1 cellular context compared by ENCODE assay signal in genomic region chr2:69149631-69150215, GRCh38.
TF ChIP-seq lines count a peak whose summit lies in the region.

No MANE protein-coding gene starts in this region.

TF ChIP-seq in GM23338, 12 proteins besides CTCF, POLR2A, EP300 and RAD21 (continued from another document):
- no peak for TF ChIP-seq ZNF462 (CRISPR knock-in tag; IDR thresholded peaks at IDR 0.05)
- no peak for TF ChIP-seq POLR2AphosphoS5 (IDR thresholded peaks at IDR 0.05; ENCODE audit: low read depth)
- no peak for TF ChIP-seq ZNF331 (CRISPR knock-in tag; IDR thresholded peaks at IDR 0.05; ENCODE audit: low read depth)
- TF ChIP-seq ETS1 (IDR thresholded peaks at IDR 0.05), result no peak
- no peak for TF ChIP-seq CREB1 (CRISPR knock-in tag; IDR thresholded peaks at IDR 0.05; ENCODE audit: low read depth)
